In genomic region chr12:130097342-130097741, GRCh38 we compare ENCODE assay signal across 18 cellular contexts.
"Had no signal": no experiment of that assay in that cellular context is flagged by ENCODE, and none has a peak within 500 bp of the region (broad histone marks: within the 10 kb centered on the region; RNA-seq: fewer than 3 reads in every experiment).

No MANE protein-coding gene starts in this region.

- H3K4me3 ChIP-seq: dorsolateral prefrontal cortex, heart left ventricle, stomach, thyroid gland, upper lobe of left lung, uterus had no signal

- FAIRE-seq: endometrium, frontal cortex, small intestine had no signal

- H3K4me1 ChIP-seq: heart left ventricle, stomach, thyroid gland, upper lobe of left lung, uterus had no signal

- H3K27me3 ChIP-seq: neutrophil, thyroid gland, upper lobe of left lung, uterus had no signal

- ATAC-seq: heart left ventricle; naive thymus-derived CD4-positive, alpha-beta T cell had no signal

- H3K36me3 ChIP-seq: heart left ventricle, neutrophil, stomach, thyroid gland, upper lobe of left lung, uterus had no signal

- H3K27ac ChIP-seq: dorsolateral prefrontal cortex, heart left ventricle, neutrophil, stomach, thyroid gland, upper lobe of left lung, uterus had no signal

- DNase-seq: cortex of kidney; effector CD8-positive, alpha-beta T cell; heart left ventricle; hypothalamus; naive thymus-derived CD4-positive, alpha-beta T cell; nephron progenitor cell; small intestine; stimulated activated CD4-positive, alpha-beta T cell treated with anti-CD3 and anti-CD28 coated beads, Interleukin-12 subunit alpha, Interleukin-12 subunit beta, amount 100 ng/mL, for 4 hours; stimulated activated naive CD4-positive, alpha-beta T cell; stomach; substantia nigra; thyroid gland; upper lobe of left lung; uterus had no signal

- H3K9me3 ChIP-seq: neutrophil, thyroid gland, upper lobe of left lung, uterus had no signal
